Comparison of ENCODE assay signal across 18 cellular contexts in genomic region chr15:96350884-96351639, GRCh38. TPM values are rescaled to one million over a fixed set of nuclear protein-coding genes. Genes with fewer than 3 reads are reported as not detected.
DNase-seq lines count a peak whose midpoint lies in the region; ATAC-seq and TF ChIP-seq lines count a peak whose summit lies in the region.
"Had no signal": no experiment of that assay in that cellular context is flagged by ENCODE, and none has a peak within 500 bp of the region (broad histone marks: within the 10 kb centered on the region; RNA-seq: fewer than 3 reads in every experiment).

No MANE protein-coding gene starts in this region.

- H3K9me3 ChIP-seq in fibroblast of lung (ENCODE audit: control insufficient read depth, insufficient read depth, low read depth, low read length) (no peaks in the 10 kb centered on the region), SK-N-SH (no peaks in the 10 kb centered on the region)
- H3K9me3 ChIP-seq: SJCRH30, thoracic aorta had no signal

- H2AFZ ChIP-seq in fibroblast of lung (ENCODE audit: low read length) (no peak overlapping the region), SK-N-SH (ENCODE audit: low read depth) (no peak overlapping the region)

- H3K4me1 Mint-ChIP-seq in osteocyte (ENCODE audit: unreplicated experiment) (peaks cover 75% of the 10 kb centered on the region), type B pancreatic cell (ENCODE audit: unreplicated experiment) (peaks cover 66% of the 10 kb centered on the region)

- no peak for TF ChIP-seq CTCF in fibroblast of lung (conservative IDR thresholded peaks at IDR 0.05 in 1 of 2, IDR thresholded peaks at IDR 0.05 in 1 of 2; ENCODE audit: low read depth in 1 of 2, low read length in 2 of 2)
- TF ChIP-seq CTCF in osteocyte (IDR thresholded peaks at IDR 0.05): no peak
- no peak for TF ChIP-seq CTCF in type B pancreatic cell (conservative IDR thresholded peaks at IDR 0.05)
- no peak for TF ChIP-seq CTCF in SK-N-SH (IDR thresholded peaks at IDR 0.05)

- TF ChIP-seq RAD21 in SK-N-SH (IDR thresholded peaks at IDR 0.05; ENCODE audit: low read length): no peak

- H3K36me3 Mint-ChIP-seq in osteocyte (ENCODE audit: unreplicated experiment): peaks cover 18% of the 10 kb centered on the region
- peaks cover 4% of the 10 kb centered on the region for H3K36me3 Mint-ChIP-seq in type B pancreatic cell
- H3K36me3 Mint-ChIP-seq: activated naive CD8-positive, alpha-beta T cell had no signal

- H3K9me2 ChIP-seq in SK-N-SH: no peaks in the 10 kb centered on the region

- H3K4me3 ChIP-seq in fibroblast of lung (replicated peaks in 1 of 4; ENCODE audit: control extremely low read depth in 1 of 4, insufficient read depth in 1 of 4, low read depth in 3 of 4, low read length in 4 of 4) (peak overlapping the region in 1 of 4 experiments; percentile 20), SK-N-SH (ENCODE audit: low read depth in 2 of 2, low read length in 1 of 2) (no peak overlapping the region)
- H3K4me3 ChIP-seq: cardiac muscle cell, SJCRH30, thoracic aorta had no signal

- H3K27ac ChIP-seq in fibroblast of lung (ENCODE audit: insufficient read depth, low read length): peak overlapping the region; percentile 79
- no peak overlapping the region for H3K27ac ChIP-seq in SK-N-SH (ENCODE audit: low read depth in 2 of 2, low read length in 1 of 2)
- H3K27ac ChIP-seq: cardiac muscle cell, SJCRH30 had no signal

- CTCF ChIA-PET in SK-N-SH (lab: Yijun Ruan, JAX): interaction anchor here (8.0 kb wide), 1 partner anchor 231 kb away, joined by 102 read pairs; no protein-coding TSS in a partner anchor

- H3F3A ChIP-seq in SK-N-SH (replicated peaks; ENCODE audit: insufficient read depth): peaks cover 3% of the 10 kb centered on the region

- H3K4me3 Mint-ChIP-seq in osteocyte (ENCODE audit: unreplicated experiment) (peak overlapping the region; percentile 40), type B pancreatic cell (peak overlapping the region; percentile 76)
- H3K4me3 Mint-ChIP-seq: activated CD4-positive, alpha-beta T cell treated with anti-CD3 and anti-CD28 coated beads, Interleukin-2, amount 10 ng/mL, durations not matched to agents 7 days and 5 days; activated naive CD8-positive, alpha-beta T cell; CD4-positive, alpha-beta memory T cell had no signal

- no peaks in the 10 kb centered on the region for H3K27me3 Mint-ChIP-seq in osteocyte (ENCODE audit: unreplicated experiment)
- H3K27me3 Mint-ChIP-seq in type B pancreatic cell: peaks cover 65% of the 10 kb centered on the region

- H3K9ac ChIP-seq in fibroblast of lung (ENCODE audit: insufficient read depth, low read length) (no peak overlapping the region), SK-N-SH (no peak overlapping the region)

- ATAC-seq in Right ventricle myocardium superior (ENCODE audit: poor library complexity) (no peak), GM18870 (IDR thresholded peaks at IDR 0.05; ENCODE audit: unreplicated experiment) (no peak), GM19035 (IDR thresholded peaks at IDR 0.05; ENCODE audit: unreplicated experiment) (no peak)

- 16% methylated on average over 19 of the region's 19 CpGs for WGBS in SK-N-SH (ENCODE audit: low lambda C conversion rate)

- H3K9me3 Mint-ChIP-seq in osteocyte (ENCODE audit: unreplicated experiment) (no peaks in the 10 kb centered on the region), type B pancreatic cell (no peaks in the 10 kb centered on the region)

- intact Hi-C loops in cardiac septum (cut with DNase I): loop anchor here (10.0 kb wide), 2 partner anchors 1326 to 1404 kb away; no protein-coding TSS in a partner anchor
- intact Hi-C loops in Right ventricle myocardium superior (cut with DNase I): loop anchor here (10.0 kb wide), 1 partner anchor 234 kb away; no protein-coding TSS in a partner anchor

- DNase-seq in cardiac septum (ENCODE audit: low spot score) (peak; percentile 12), Right ventricle myocardium superior (no peak), fibroblast of lung (ENCODE audit: low read depth in 2 of 2) (no peak), osteocyte (ENCODE audit: extremely low spot score, unreplicated experiment) (no peak), type B pancreatic cell (ENCODE audit: extremely low spot score, unreplicated experiment) (no peak), SK-N-SH (no peak)
- DNase-seq: activated CD4-positive, alpha-beta T cell treated with anti-CD3 and anti-CD28 coated beads, Interleukin-2, amount 10 ng/mL, durations not matched to agents 7 days and 5 days; CD4-positive, alpha-beta memory T cell; GOT3; islet precursor cell; NCI-H1694 treated with DMSO at 0.1 percent for 48 hours; NCI-H510A treated with DMSO at 0.1 percent for 48 hours; SJCRH30 had no signal

- H3K27ac Mint-ChIP-seq in osteocyte (ENCODE audit: unreplicated experiment): peak overlapping the region; percentile 96
- peak overlapping the region; percentile 68 for H3K27ac Mint-ChIP-seq in type B pancreatic cell
- H3K27ac Mint-ChIP-seq: activated CD4-positive, alpha-beta T cell treated with anti-CD3 and anti-CD28 coated beads, Interleukin-2, amount 10 ng/mL, durations not matched to agents 7 days and 5 days; activated naive CD8-positive, alpha-beta T cell; CD4-positive, alpha-beta memory T cell had no signal

- H3K4me2 ChIP-seq in fibroblast of lung (ENCODE audit: extremely low read depth, insufficient read depth, low read length): no peak overlapping the region
- H3K4me2 ChIP-seq in SK-N-SH: no peak overlapping the region

- H4K20me1 ChIP-seq in fibroblast of lung (ENCODE audit: control insufficient read depth, extremely low read depth, insufficient read depth, low read length) (no peaks in the 10 kb centered on the region), SK-N-SH (ENCODE audit: insufficient read depth) (no peaks in the 10 kb centered on the region)

- H3K36me3 ChIP-seq in fibroblast of lung (ENCODE audit: control insufficient read depth, insufficient read depth, low read length) (peaks cover 9% of the 10 kb centered on the region), SK-N-SH (replicated peaks in 1 of 2; ENCODE audit: control insufficient read depth in 1 of 2, insufficient read depth in 2 of 2, low read length in 1 of 2) (no peaks in the 10 kb centered on the region)
- H3K36me3 ChIP-seq: cardiac muscle cell, thoracic aorta had no signal

- POLR2A ChIA-PET in SK-N-SH (lab: Yijun Ruan, JAX): no interaction called here

- no peak for TF ChIP-seq EP300 in SK-N-SH (IDR thresholded peaks at IDR 0.05; ENCODE audit: borderline replicate concordance in 1 of 2, low read depth in 1 of 2, low read length in 1 of 2)

- H3K79me2 ChIP-seq in fibroblast of lung (ENCODE audit: control insufficient read depth, insufficient read depth, low read length) (peaks cover 96% of the 10 kb centered on the region), SK-N-SH (ENCODE audit: insufficient read depth) (no peaks in the 10 kb centered on the region)

- H3K4me1 ChIP-seq in fibroblast of lung (ENCODE audit: control insufficient read depth, extremely low read depth, insufficient read depth, low read length) (peaks cover 13% of the 10 kb centered on the region), SK-N-SH (ENCODE audit: control insufficient read depth in 1 of 2, insufficient read depth in 2 of 2, low read depth in 1 of 2, low read length in 1 of 2) (no peaks in the 10 kb centered on the region; a peak in 1 of 4 replicates)

- no peaks in the 10 kb centered on the region for H3K27me3 ChIP-seq in fibroblast of lung (ENCODE audit: control insufficient read depth, insufficient read depth, low read length)
- peaks cover 94% of the 10 kb centered on the region for H3K27me3 ChIP-seq in SK-N-SH (ENCODE audit: insufficient read depth)
- H3K27me3 ChIP-seq: SJCRH30 had no signal

TF ChIP-seq in SK-N-SH, 30 proteins besides CTCF, POLR2A, EP300 and RAD21 (continues in another document):
- TF ChIP-seq YY1 (IDR thresholded peaks at IDR 0.05; ENCODE audit: low read depth) (no peak), SIN3A (IDR thresholded peaks at IDR 0.05; ENCODE audit: borderline replicate concordance, low read depth, low read length) (no peak), GABPA (IDR thresholded peaks at IDR 0.05; ENCODE audit: low read depth) (no peak), RFX5 (IDR thresholded peaks at IDR 0.05; ENCODE audit: low read length) (no peak), CHD2 (IDR thresholded peaks at IDR 0.05; ENCODE audit: low read length, partially characterized antibody) (no peak), USF2 (IDR thresholded peaks at IDR 0.05; ENCODE audit: borderline replicate concordance, low read depth, low read length) (no peak), PBX3 (IDR thresholded peaks at IDR 0.05) (no peak), ELF1 (IDR thresholded peaks at IDR 0.05) (no peak), SMC3 (IDR thresholded peaks at IDR 0.05; ENCODE audit: low read depth, low read length) (no peak), POLR2AphosphoS5 (IDR thresholded peaks at IDR 0.05; ENCODE audit: low read depth, low read length) (no peak), FOXM1 (IDR thresholded peaks at IDR 0.05; ENCODE audit: low read depth) (no peak), FOSL2 (IDR thresholded peaks at IDR 0.05; ENCODE audit: borderline replicate concordance, low read depth) (no peak), RCOR1 (IDR thresholded peaks at IDR 0.05; ENCODE audit: low read length) (no peak)

RNA-seq across cellular contexts. Expression of gene NR2F2, which starts 20.6 kb away (rescaled TPM):
- total RNA-seq in cardiac septum: 21.0 TPM
- total RNA-seq in Right ventricle myocardium superior: 11.0 TPM
- 9.2 and 15.7 TPM in 2 replicates for total RNA-seq in fibroblast of lung
- polyA plus RNA-seq in fibroblast of lung: 66.5 and 130 TPM in 2 replicates
- 124 and 286 TPM in 2 replicates for polyA plus RNA-seq in fibroblast of lung (2012)
- 78.0 and 158 TPM in 2 replicates for polyA minus RNA-seq in fibroblast of lung (ENCODE audit: low replicate concordance)
- 286 and 292 TPM in 2 replicates for total RNA-seq in osteocyte
- 135 and 270 TPM in 2 replicates for total RNA-seq in type B pancreatic cell (ENCODE audit: low replicate concordance)
- 2.8 and 3.9 TPM in 2 replicates for polyA plus RNA-seq in SK-N-SH (2012; rRNA removed)
- 2.8 and 3.7 TPM in 2 replicates for polyA plus RNA-seq in SK-N-SH (2012; cell fraction: cytosol; rRNA removed)
- 3.8 and 5.0 TPM in 2 replicates for polyA plus RNA-seq in SK-N-SH (2012; cell fraction: nucleus; rRNA removed)
- total RNA-seq: activated CD4-positive, alpha-beta T cell treated with anti-CD3 and anti-CD28 coated beads, Interleukin-2, amount 10 ng/mL, durations not matched to agents 7 days and 5 days; CD4-positive, alpha-beta memory T cell had no signal
- polyA plus RNA-seq: CD4-positive, alpha-beta memory T cell had no signal
